ENCODE assay signal across 22 cellular contexts in the genomic region with DNA sequence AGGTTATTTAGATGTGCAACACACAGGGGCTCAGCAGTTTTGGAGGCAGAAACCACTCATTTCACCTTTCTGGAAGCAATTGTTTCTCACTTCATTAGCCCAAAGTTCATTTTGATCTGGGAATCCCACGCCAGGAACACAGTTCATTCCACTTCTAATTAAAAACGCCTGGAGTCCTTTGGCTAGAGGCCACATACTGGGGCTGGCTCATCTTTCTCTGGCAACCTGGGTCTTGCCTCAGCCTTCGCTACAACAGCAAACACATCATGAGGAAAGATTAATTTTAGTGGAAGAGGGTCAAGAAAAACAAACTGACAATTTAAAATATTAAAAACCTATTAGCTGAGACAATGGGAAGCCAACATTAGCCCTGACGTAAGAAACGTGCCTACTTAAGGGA.
A peak's percentile ranks its signal among the peaks of the same experiment; 100 is the strongest.
DNase-seq lines count a peak whose midpoint lies in the region; ATAC-seq and TF ChIP-seq lines count a peak whose summit lies in the region.
"Had no signal": no experiment of that assay in that cellular context is flagged by ENCODE, and none has a peak within 500 bp of the region (broad histone marks: within the 10 kb centered on the region; RNA-seq: fewer than 3 reads in every experiment).

No MANE protein-coding gene starts in this region.

- H3K27me3 Mint-ChIP-seq in neural crest cell (ENCODE audit: low read depth) = no peaks in the 10 kb centered on the region

- peaks cover 9% of the 10 kb centered on the region for H3K36me3 Mint-ChIP-seq in neural crest cell (ENCODE audit: low read depth)
- H3K36me3 Mint-ChIP-seq: CD4-positive, alpha-beta memory T cell; naive thymus-derived CD4-positive, alpha-beta T cell had no signal

- no peaks in the 10 kb centered on the region for H3K4me1 Mint-ChIP-seq in neural crest cell
- H3K4me1 Mint-ChIP-seq: CD4-positive, alpha-beta memory T cell; H9; naive thymus-derived CD4-positive, alpha-beta T cell had no signal

- no peak for TF ChIP-seq CTCF in neural crest cell (conservative IDR thresholded peaks at IDR 0.05)

- H3K27ac Mint-ChIP-seq in neural crest cell (ENCODE audit: unreplicated experiment) = peak overlapping the region; percentile 35
- H3K27ac Mint-ChIP-seq: CD4-positive, alpha-beta memory T cell; naive thymus-derived CD4-positive, alpha-beta T cell; T-helper 1 cell treated with Interleukin-12 subunit alpha and Interleukin-12 subunit beta and Interleukin-4 antibody, amounts not matched to agents 30 μg/mL and 1 μg/mL, for 36 hours had no signal

- ATAC-seq in GM21619 (IDR thresholded peaks at IDR 0.05; ENCODE audit: unreplicated experiment) = no peak
- ATAC-seq: activated T-cell treated with anti-CD3 and anti-CD28 coated beads, Interleukin-2, amount 50 U/mL, for 4 hours; body of pancreas; naive thymus-derived CD4-positive, alpha-beta T cell; stimulated activated naive CD8-positive, alpha-beta T cell treated with anti-CD3 and anti-CD28 coated beads, Interleukin-15, Interleukin-2, amounts not matched to agents 100 U/mL and 50 U/mL, for 24 hours had no signal

- no peak overlapping the region for H3K4me3 Mint-ChIP-seq in neural crest cell
- H3K4me3 Mint-ChIP-seq: activated T-cell treated with anti-CD3 and anti-CD28 coated beads, Interleukin-2, amount 50 U/mL, for 4 hours; CD4-positive, alpha-beta memory T cell; H9; naive thymus-derived CD4-positive, alpha-beta T cell; T-helper 1 cell treated with Interleukin-12 subunit alpha and Interleukin-12 subunit beta and Interleukin-4 antibody, amounts not matched to agents 30 μg/mL and 1 μg/mL, for 36 hours had no signal

- DNase-seq in EH (ENCODE audit: low read depth) = peak; percentile 86
- peak; percentile 29 for DNase-seq in HS-5 (ENCODE audit: low read depth)
- DNase-seq in fibroblast of gingiva (ENCODE audit: low read depth) = peak; percentile 92
- no peak for DNase-seq in neural crest cell (ENCODE audit: low read depth, low spot score)
- no peak for DNase-seq in NCI-H146 treated with DMSO at 0.1 percent for 48 hours (lab: John Stamatoyannopoulos, UW; ENCODE audit: unreplicated experiment)
- DNase-seq in NCI-H524 treated with DMSO at 0.1 percent for 48 hours (lab: John Stamatoyannopoulos, UW) = no peak
- no peak for DNase-seq in ecto neural progenitor cell (ENCODE audit: low spot score)
- DNase-seq: activated CD4-positive, alpha-beta T cell treated with anti-CD3 and anti-CD28 coated beads for 4 hours; activated naive CD4-positive, alpha-beta T cell; activated T-cell treated with anti-CD3 and anti-CD28 coated beads, Interleukin-2, amount 50 U/mL, for 4 hours; body of pancreas; CD4-positive, alpha-beta memory T cell; H9; islet precursor cell; midbrain; naive thymus-derived CD4-positive, alpha-beta T cell; NCI-H2081 treated with DMSO at 0.1 percent for 48 hours; NCI-H82; nucleus accumbens; stimulated activated naive CD8-positive, alpha-beta T cell treated with anti-CD3 and anti-CD28 coated beads, Interleukin-15, Interleukin-2, amounts not matched to agents 100 U/mL and 50 U/mL, for 24 hours had no signal

- peaks cover 18% of the 10 kb centered on the region for H3K9me3 Mint-ChIP-seq in neural crest cell
- H3K9me3 Mint-ChIP-seq: T-helper 1 cell treated with Interleukin-12 subunit alpha and Interleukin-12 subunit beta and Interleukin-4 antibody, amounts not matched to agents 30 μg/mL and 1 μg/mL, for 36 hours had no signal

Comparison
In these comparisons a context has a peak if more than half of its experiments do, and no peak if none do; other contexts are left out.
1. DNase-seq: peak in EH (single experiment), HS-5 (single experiment) and fibroblast of gingiva (single experiment); none in neural crest cell (single experiment), NCI-H146 treated with DMSO at 0.1 percent for 48 hours (single experiment), NCI-H524 treated with DMSO at 0.1 percent for 48 hours (single experiment) and ecto neural progenitor cell (single experiment).